Comparison of ENCODE assay signal across 8 cellular contexts in genomic region chr18:21955757-21956652, GRCh38.
DNase-seq lines count a peak whose midpoint lies in the region; ATAC-seq and TF ChIP-seq lines count a peak whose summit lies in the region.

No MANE protein-coding gene starts in this region.

- TF ChIP-seq CTCF in C4-2B (conservative IDR thresholded peaks at IDR 0.05): peak; percentile 96

- ATAC-seq in HG03354 (IDR thresholded peaks at IDR 0.05; ENCODE audit: poor library complexity, severe bottlenecking, unreplicated experiment): peak; percentile 98

- no peak overlapping the region for H3K27ac ChIP-seq in C4-2B

- DNase-seq in GM19240 (ENCODE audit: insufficient read length, low spot score) (peak; percentile 61), NCI-H526 treated with DMSO at 0.1 percent for 48 hours (lab: John Stamatoyannopoulos, UW) (peak; percentile 12), ecto neural progenitor cell (ENCODE audit: low spot score) (peak; percentile 73), medulla oblongata (ENCODE audit: extremely low spot score) (peak; percentile 80)
- peak; percentile 84 to 87 for DNase-seq in activated CD4-positive, alpha-beta T cell treated with anti-CD3 and anti-CD28 coated beads, Interleukin-2, amount 50 U/mL, for 48 hours
- DNase-seq in stimulated activated CD8-positive, alpha-beta memory T cell treated with anti-CD3 and anti-CD28 coated beads, Interleukin-15, amount 100 ng/mL, for 48 hours (ENCODE audit: low read depth in 2 of 2): peak; percentile 54 to 55

Comparison
In these comparisons a context has a peak if more than half of its experiments do, and no peak if none do; other contexts are left out.
1. DNase-seq: peak in every context shown above with its lines; median percentile 86 in activated CD4-positive, alpha-beta T cell treated with anti-CD3 and anti-CD28 coated beads, Interleukin-2, amount 50 U/mL, for 48 hours; 80 in medulla oblongata; 73 in ecto neural progenitor cell; 61 in GM19240; 54 in stimulated activated CD8-positive, alpha-beta memory T cell treated with anti-CD3 and anti-CD28 coated beads, Interleukin-15, amount 100 ng/mL, for 48 hours; 12 in NCI-H526 treated with DMSO at 0.1 percent for 48 hours.